2 cellular contexts compared by ENCODE assay signal in genomic region chr15:24718289-24719082, GRCh38.
TF ChIP-seq lines count a peak whose summit lies in the region.

No MANE protein-coding gene starts in this region.

TF ChIP-seq in GM23338, 12 proteins besides CTCF, POLR2A, EP300 and RAD21 (continued from another document):
- no peak for TF ChIP-seq REST (IDR thresholded peaks at IDR 0.05; ENCODE audit: unreplicated experiment)
- TF ChIP-seq ZNF114 (CRISPR knock-in tag; IDR thresholded peaks at IDR 0.05) = no peak
- TF ChIP-seq JUNB (IDR thresholded peaks at IDR 0.05; ENCODE audit: unreplicated experiment) = no peak
- no peak for TF ChIP-seq ZNF331 (CRISPR knock-in tag; IDR thresholded peaks at IDR 0.05; ENCODE audit: low read depth)
- TF ChIP-seq CREB1 (CRISPR knock-in tag; IDR thresholded peaks at IDR 0.05; ENCODE audit: low read depth) = no peak
- TF ChIP-seq ZNF462 (CRISPR knock-in tag; IDR thresholded peaks at IDR 0.05) = no peak
- TF ChIP-seq POLR2AphosphoS5 (IDR thresholded peaks at IDR 0.05; ENCODE audit: low read depth) = no peak
- TF ChIP-seq NANOG (IDR thresholded peaks at IDR 0.05; ENCODE audit: borderline replicate concordance) = no peak
- no peak for TF ChIP-seq EZH2phosphoT487 (IDR thresholded peaks at IDR 0.05; ENCODE audit: unreplicated experiment)
- no peak for TF ChIP-seq EZH2 (IDR thresholded peaks at IDR 0.05; ENCODE audit: low read depth, unreplicated experiment)
- no peak for TF ChIP-seq STAT1 (IDR thresholded peaks at IDR 0.05; ENCODE audit: unreplicated experiment)

TF ChIP-seq in WTC11, 78 proteins besides CTCF, POLR2A, EP300 and RAD21 (continued from another document):
- TF ChIP-seq ZNF425 (CRISPR knock-in tag; conservative IDR thresholded peaks at IDR 0.05) (no peak), ATF2 (CRISPR knock-in tag; IDR thresholded peaks at IDR 0.05; ENCODE audit: borderline replicate concordance, low read depth) (no peak), MXD4 (CRISPR knock-in tag; IDR thresholded peaks at IDR 0.05; ENCODE audit: borderline replicate concordance) (no peak), ZNF219 (CRISPR knock-in tag; IDR thresholded peaks at IDR 0.05; ENCODE audit: borderline replicate concordance) (no peak), FOXP1 (CRISPR knock-in tag; IDR thresholded peaks at IDR 0.05; ENCODE audit: borderline replicate concordance) (no peak), GABPB1 (CRISPR knock-in tag; IDR thresholded peaks at IDR 0.05) (no peak), ZNF317 (CRISPR knock-in tag; IDR thresholded peaks at IDR 0.05; ENCODE audit: borderline replicate concordance, low read depth) (no peak), FOXJ3 (CRISPR knock-in tag; IDR thresholded peaks at IDR 0.05; ENCODE audit: borderline replicate concordance) (no peak), ZSCAN18 (CRISPR knock-in tag; IDR thresholded peaks at IDR 0.05) (no peak), AFF4 (CRISPR knock-in tag; IDR thresholded peaks at IDR 0.05; ENCODE audit: borderline replicate concordance) (no peak), HMGXB4 (CRISPR knock-in tag; IDR thresholded peaks at IDR 0.05) (no peak), ZNF263 (CRISPR knock-in tag; IDR thresholded peaks at IDR 0.05; ENCODE audit: low read depth) (no peak)
